21 cellular contexts compared by ENCODE assay signal in the genomic region with DNA sequence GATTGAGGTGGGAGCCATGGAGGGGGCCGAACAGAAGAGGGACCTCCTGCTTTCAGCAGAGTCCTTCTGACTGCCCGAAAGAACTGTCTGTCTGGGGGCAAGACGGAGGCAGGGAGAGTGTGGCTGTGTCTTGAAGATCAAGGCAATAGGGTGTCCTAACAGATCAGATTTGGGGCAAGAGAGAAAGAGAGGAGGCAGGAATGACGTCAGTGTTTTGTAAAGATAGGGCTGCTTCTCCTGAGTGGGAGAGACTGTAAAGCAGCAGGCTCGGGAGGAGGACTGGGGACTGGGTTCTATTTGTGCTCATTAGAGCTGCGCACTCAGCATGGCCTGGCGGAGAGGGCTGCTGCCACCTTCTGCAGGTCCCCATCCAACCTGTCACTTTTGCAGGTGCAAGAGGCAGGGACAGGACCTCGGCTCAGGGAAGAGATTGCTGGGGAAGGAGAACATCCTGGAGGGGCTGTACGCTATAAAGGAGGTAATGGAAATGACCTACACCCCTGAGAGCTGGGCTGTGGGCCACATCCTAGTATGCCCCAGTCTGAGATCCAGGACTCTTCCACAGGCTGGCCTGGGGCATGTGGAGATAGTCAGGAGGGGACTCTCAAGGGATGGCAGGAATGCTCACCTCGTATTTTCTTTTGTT. TPM values are rescaled to one million over a fixed set of nuclear protein-coding genes. Genes with fewer than 3 reads are reported as not detected.
"Had no signal": no experiment of that assay in that cellular context is flagged by ENCODE, and none has a peak within 500 bp of the region (broad histone marks: within the 10 kb centered on the region; RNA-seq: fewer than 3 reads in every experiment).

No MANE protein-coding gene starts in this region.

- DNase-seq: activated CD4-positive, alpha-beta T cell treated with anti-CD3 and anti-CD28 coated beads for 48 hours; activated CD4-positive, CD25-positive, alpha-beta regulatory T cell; activated CD8-positive, alpha-beta T cell treated with anti-CD3 and anti-CD28 coated beads for 36 hours; activated naive CD4-positive, alpha-beta T cell treated with Interleukin-2 at 50 U/mL for 16 hours; activated T-cell treated with anti-CD3 and anti-CD28 coated beads, Interleukin-2, amount 50 U/mL, for 24 hours; effector CD8-positive, alpha-beta T cell; heart right ventricle; mesendoderm; ovary; stimulated activated CD4-positive, alpha-beta T cell treated with anti-CD3 and anti-CD28 coated beads, Interleukin-1b, Interleukin-23, amount 100 ng/mL, for 48 hours; T-helper 1 cell; T1000; trophoblast cell had no signal

- H3K4me1 ChIP-seq: right lobe of liver had no signal

- H3K27ac Mint-ChIP-seq: activated CD8-positive, alpha-beta T cell treated with anti-CD3 and anti-CD28 coated beads for 36 hours; activated T-cell treated with anti-CD3 and anti-CD28 coated beads, Interleukin-2, amount 50 U/mL, for 24 hours; activated T-helper 2 cell treated with anti-CD3 and anti-CD28 coated beads, Interferon-gamma antibody, Interleukin-2, Interleukin-4, amounts not matched to agents 10 μg/mL and 5 μg/mL and 100 μg/mL, durations not matched to agents 14 hours and 24 hours and 36 hours; brain; dendritic cell treated with granulocyte-macrophage colony-stimulating factor and Interleukin-4, amounts not matched to agents 40 ng/mL and 50 ng/mL, for 4 days; stimulated activated naive CD8-positive, alpha-beta T cell treated with anti-CD3 and anti-CD28 coated beads, Interleukin-15, Interleukin-2, amounts not matched to agents 100 ng/mL and 50 ng/mL, for 24 hours had no signal

- H3K4me3 ChIP-seq: esophagus muscularis mucosa, gastroesophageal sphincter, heart right ventricle, ovary, right lobe of liver had no signal

- H3K27me3 Mint-ChIP-seq: stimulated activated naive CD8-positive, alpha-beta T cell treated with anti-CD3 and anti-CD28 coated beads, Interleukin-15, Interleukin-2, amounts not matched to agents 100 ng/mL and 50 ng/mL, for 24 hours had no signal

- H3K36me3 ChIP-seq: esophagus muscularis mucosa, gastroesophageal sphincter, heart right ventricle, ovary, right lobe of liver had no signal

- H3K4me3 Mint-ChIP-seq: activated CD8-positive, alpha-beta T cell treated with anti-CD3 and anti-CD28 coated beads for 36 hours; activated T-cell treated with anti-CD3 and anti-CD28 coated beads, Interleukin-2, amount 50 U/mL, for 24 hours; brain; dendritic cell treated with granulocyte-macrophage colony-stimulating factor and Interleukin-4, amounts not matched to agents 40 ng/mL and 50 ng/mL, for 4 days; stimulated activated naive CD8-positive, alpha-beta T cell treated with anti-CD3 and anti-CD28 coated beads, Interleukin-15, Interleukin-2, amounts not matched to agents 100 ng/mL and 50 ng/mL, for 24 hours had no signal

- ATAC-seq: activated CD8-positive, alpha-beta T cell treated with anti-CD3 and anti-CD28 coated beads for 36 hours; gastroesophageal sphincter; heart right ventricle; naive thymus-derived CD8-positive, alpha-beta T cell; right lobe of liver had no signal

- H3K27ac ChIP-seq: esophagus muscularis mucosa, gastroesophageal sphincter, heart right ventricle, ovary, right lobe of liver had no signal

- H3K27me3 ChIP-seq: ovary, right lobe of liver had no signal

- H3K9me3 Mint-ChIP-seq: activated CD8-positive, alpha-beta T cell treated with anti-CD3 and anti-CD28 coated beads for 36 hours; activated T-cell treated with anti-CD3 and anti-CD28 coated beads, Interleukin-2, amount 50 U/mL, for 24 hours; activated T-helper 2 cell treated with anti-CD3 and anti-CD28 coated beads, Interferon-gamma antibody, Interleukin-2, Interleukin-4, amounts not matched to agents 10 μg/mL and 5 μg/mL and 100 μg/mL, durations not matched to agents 14 hours and 24 hours and 36 hours; dendritic cell treated with granulocyte-macrophage colony-stimulating factor and Interleukin-4, amounts not matched to agents 40 ng/mL and 50 ng/mL, for 4 days; naive thymus-derived CD8-positive, alpha-beta T cell; stimulated activated naive CD8-positive, alpha-beta T cell treated with anti-CD3 and anti-CD28 coated beads, Interleukin-15, Interleukin-2, amounts not matched to agents 100 ng/mL and 50 ng/mL, for 24 hours had no signal

- H3K9me3 ChIP-seq: esophagus muscularis mucosa, gastroesophageal sphincter, heart right ventricle, ovary, right lobe of liver had no signal

- H3K36me3 Mint-ChIP-seq: brain; naive thymus-derived CD8-positive, alpha-beta T cell had no signal

RNA-seq across cellular contexts. Expression of a gene that starts 29.0 kb away (rescaled TPM):
- total RNA-seq: activated CD8-positive, alpha-beta T cell treated with anti-CD3 and anti-CD28 coated beads for 36 hours had no signal
- polyA plus RNA-seq: naive thymus-derived CD8-positive, alpha-beta T cell had no signal
